12 cellular contexts compared by ENCODE assay signal in the genomic region with DNA sequence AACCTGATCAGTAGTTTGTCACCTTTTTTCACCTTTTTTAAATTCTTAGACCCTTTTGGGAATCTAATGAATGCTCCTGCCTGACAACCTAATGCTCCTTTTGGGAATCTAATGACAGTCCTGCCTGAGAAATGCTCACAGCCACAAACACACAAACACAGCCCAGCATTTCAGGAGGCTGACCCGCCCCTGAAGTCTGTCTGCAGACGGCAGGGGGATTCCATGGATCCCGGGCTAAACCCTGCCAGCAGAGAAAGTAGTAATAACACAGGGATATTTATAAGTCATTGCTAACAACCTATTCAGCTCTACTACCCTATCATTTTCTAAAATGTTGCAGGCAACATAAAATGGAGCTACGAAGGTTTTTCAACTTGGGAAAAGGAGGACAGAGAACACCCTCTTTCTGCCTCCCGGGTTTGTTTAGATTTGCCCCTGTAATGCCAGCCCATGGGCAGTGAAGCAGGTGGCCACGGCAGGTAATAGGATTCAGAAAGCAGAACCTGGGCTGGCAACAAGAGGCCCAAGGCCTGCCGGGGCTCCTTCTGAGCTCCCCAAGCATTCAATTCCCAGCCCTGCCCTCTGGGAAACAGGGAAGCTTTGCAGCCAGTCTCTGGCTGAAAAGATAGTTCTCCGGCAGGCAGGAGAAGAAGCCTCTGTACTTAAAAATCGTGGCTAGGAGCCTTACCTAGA.
DNase-seq lines count a peak whose midpoint lies in the region; ATAC-seq, FAIRE-seq and TF ChIP-seq lines count a peak whose summit lies in the region.
"Had no signal": no experiment of that assay in that cellular context is flagged by ENCODE, and none has a peak within 500 bp of the region (broad histone marks: within the 10 kb centered on the region; RNA-seq: fewer than 3 reads in every experiment).

No MANE protein-coding gene starts in this region.

- H3K4me3 Mint-ChIP-seq in T-helper 2 cell treated with Interferon-gamma antibody and Interleukin-4, amounts not matched to agents 5 μg/mL and 100 μg/mL, for 36 hours: peak overlapping the region; percentile 25
- no peak overlapping the region for H3K4me3 Mint-ChIP-seq in activated B cell treated with CpG ODN at 0.5 μM for 24 hours
- H3K4me3 Mint-ChIP-seq in stimulated activated effector memory CD8-positive, alpha-beta T cell treated with anti-CD3 and anti-CD28 coated beads, Interleukin-12 subunit alpha, Interleukin-12 subunit beta, amount 100 ng/mL, for 72 hours: peak overlapping the region; percentile 59

- peaks cover 16% of the 10 kb centered on the region for H3K36me3 ChIP-seq in mesodermal cell (ENCODE audit: control insufficient read depth, insufficient read depth, low read length)
- H3K36me3 ChIP-seq: ovary had no signal

- ATAC-seq in activated B cell treated with CpG ODN at 0.5 μM for 24 hours (ENCODE audit: low read depth) (no peak), GM18870 (IDR thresholded peaks at IDR 0.05; ENCODE audit: unreplicated experiment) (no peak), HG03469 (IDR thresholded peaks at IDR 0.05; ENCODE audit: unreplicated experiment) (no peak)
- ATAC-seq in stimulated activated effector memory CD8-positive, alpha-beta T cell treated with anti-CD3 and anti-CD28 coated beads, Interleukin-12 subunit alpha, Interleukin-12 subunit beta, amount 100 ng/mL, for 72 hours: no peak

- peak overlapping the region; percentile 26 for H3K27ac Mint-ChIP-seq in T-helper 2 cell treated with Interferon-gamma antibody and Interleukin-4, amounts not matched to agents 5 μg/mL and 100 μg/mL, for 36 hours
- peak overlapping the region; percentile 50 for H3K27ac Mint-ChIP-seq in activated B cell treated with CpG ODN at 0.5 μM for 24 hours
- H3K27ac Mint-ChIP-seq in stimulated activated effector memory CD8-positive, alpha-beta T cell treated with anti-CD3 and anti-CD28 coated beads, Interleukin-12 subunit alpha, Interleukin-12 subunit beta, amount 100 ng/mL, for 72 hours: peak overlapping the region; percentile 79

- H3K9me3 Mint-ChIP-seq in T-helper 2 cell treated with Interferon-gamma antibody and Interleukin-4, amounts not matched to agents 5 μg/mL and 100 μg/mL, for 36 hours: no peaks in the 10 kb centered on the region
- H3K9me3 Mint-ChIP-seq in activated B cell treated with CpG ODN at 0.5 μM for 24 hours: no peaks in the 10 kb centered on the region
- no peaks in the 10 kb centered on the region for H3K9me3 Mint-ChIP-seq in stimulated activated effector memory CD8-positive, alpha-beta T cell treated with anti-CD3 and anti-CD28 coated beads, Interleukin-12 subunit alpha, Interleukin-12 subunit beta, amount 100 ng/mL, for 72 hours

- no peaks in the 10 kb centered on the region for H3K27me3 Mint-ChIP-seq in T-helper 2 cell treated with Interferon-gamma antibody and Interleukin-4, amounts not matched to agents 5 μg/mL and 100 μg/mL, for 36 hours (ENCODE audit: low read depth)
- no peaks in the 10 kb centered on the region for H3K27me3 Mint-ChIP-seq in activated B cell treated with CpG ODN at 0.5 μM for 24 hours

- intact Hi-C loops in activated B cell treated with CpG ODN at 0.5 μM for 24 hours (cut with micrococcal nuclease): loop anchor here (5.0 kb wide), 1 partner anchor 51 kb away; no protein-coding TSS in a partner anchor

- no peaks in the 10 kb centered on the region for H3K9me3 ChIP-seq in mesodermal cell (ENCODE audit: control insufficient read depth, low read length)
- H3K9me3 ChIP-seq: A549, ovary had no signal

- CTCF ChIA-PET in activated B cell treated with CpG ODN at 0.5 μM for 24 hours (lab: Charles Lee): interaction anchor here (0.6 to 1.1 kb wide), 2 partner anchors 27 to 153 kb away, joined by 3 read pairs; no protein-coding TSS in a partner anchor

- peaks cover 16% of the 10 kb centered on the region for H3K36me3 Mint-ChIP-seq in T-helper 2 cell treated with Interferon-gamma antibody and Interleukin-4, amounts not matched to agents 5 μg/mL and 100 μg/mL, for 36 hours (ENCODE audit: low read depth)
- H3K36me3 Mint-ChIP-seq in activated B cell treated with CpG ODN at 0.5 μM for 24 hours (ENCODE audit: low read depth): no peaks in the 10 kb centered on the region
- H3K36me3 Mint-ChIP-seq in stimulated activated effector memory CD8-positive, alpha-beta T cell treated with anti-CD3 and anti-CD28 coated beads, Interleukin-12 subunit alpha, Interleukin-12 subunit beta, amount 100 ng/mL, for 72 hours: peaks cover 3% of the 10 kb centered on the region

- no peak for TF ChIP-seq CTCF in activated B cell treated with CpG ODN at 0.5 μM for 24 hours (IDR thresholded peaks at IDR 0.05)

- peaks cover 42% of the 10 kb centered on the region for H3K4me1 ChIP-seq in mesodermal cell (ENCODE audit: control insufficient read depth, insufficient read depth, low read length, poor library complexity, severe bottlenecking)

- no peak for FAIRE-seq in RCC 7860 (lab: Jason Lieb, UNC)
- FAIRE-seq: A549 had no signal

- peak overlapping the region; percentile 10 for H3K27ac ChIP-seq in mesodermal cell (ENCODE audit: low read depth, low read length, severe bottlenecking)
- H3K27ac ChIP-seq: ovary had no signal

- H3K4me1 Mint-ChIP-seq in T-helper 2 cell treated with Interferon-gamma antibody and Interleukin-4, amounts not matched to agents 5 μg/mL and 100 μg/mL, for 36 hours (ENCODE audit: low read depth): peaks cover 42% of the 10 kb centered on the region
- H3K4me1 Mint-ChIP-seq in activated B cell treated with CpG ODN at 0.5 μM for 24 hours: peaks cover 40% of the 10 kb centered on the region
- peaks cover 63% of the 10 kb centered on the region for H3K4me1 Mint-ChIP-seq in stimulated activated effector memory CD8-positive, alpha-beta T cell treated with anti-CD3 and anti-CD28 coated beads, Interleukin-12 subunit alpha, Interleukin-12 subunit beta, amount 100 ng/mL, for 72 hours

- POLR2A ChIA-PET in activated B cell treated with CpG ODN at 0.5 μM for 24 hours (lab: Charles Lee): no interaction called here

- DNase-seq in T-helper 2 cell treated with Interferon-gamma antibody and Interleukin-4, amounts not matched to agents 5 μg/mL and 100 μg/mL, for 36 hours (ENCODE audit: low spot score): no peak
- no peak for DNase-seq in T-helper 2 cell
- DNase-seq in activated B cell treated with CpG ODN at 0.5 μM for 24 hours: no peak
- no peak for DNase-seq in stimulated activated effector memory CD8-positive, alpha-beta T cell treated with anti-CD3 and anti-CD28 coated beads, Interleukin-12 subunit alpha, Interleukin-12 subunit beta, amount 100 ng/mL, for 72 hours (ENCODE audit: low spot score in 2 of 2)
- no peak for DNase-seq in RCC 7860 (ENCODE audit: low spot score)
- DNase-seq: dorsolateral prefrontal cortex, H7, ovary had no signal

- no peak overlapping the region for H3K4me3 ChIP-seq in mesodermal cell (ENCODE audit: extremely low read depth, insufficient read depth, low read length, poor library complexity, severe bottlenecking)
- H3K4me3 ChIP-seq: A549, ovary had no signal

- WGBS in mesodermal cell (ENCODE audit: insufficient coverage in 2 of 2), 2 experiments: 80 to 83% methylated on average over 6 of the region's 9 CpGs

Comparison
In these comparisons a context has a peak if more than half of its experiments do, and no peak if none do; other contexts are left out.
1. H3K27ac Mint-ChIP-seq: peak in every context shown above with its lines; median percentile 79 in stimulated activated effector memory CD8-positive, alpha-beta T cell treated with anti-CD3 and anti-CD28 coated beads, Interleukin-12 subunit alpha, Interleukin-12 subunit beta, amount 100 ng/mL, for 72 hours; 50 in activated B cell treated with CpG ODN at 0.5 μM for 24 hours; 26 in T-helper 2 cell treated with Interferon-gamma antibody and Interleukin-4, amounts not matched to agents 5 μg/mL and 100 μg/mL, for 36 hours.